Comparison of ENCODE assay signal across 17 cellular contexts in genomic region chr16:78522327-78522726, GRCh38.
DNase-seq lines count a peak whose midpoint lies in the region; ATAC-seq and TF ChIP-seq lines count a peak whose summit lies in the region.
"Had no signal": no experiment of that assay in that cellular context is flagged by ENCODE, and none has a peak within 500 bp of the region (broad histone marks: within the 10 kb centered on the region; RNA-seq: fewer than 3 reads in every experiment).

No MANE protein-coding gene starts in this region.

- intact Hi-C loops in Right ventricle myocardium inferior (cut with DNase I) = no loop called here

- DNase-seq in SHP77 (lab: John Stamatoyannopoulos, UW) (peak; percentile 61 to 79), HuH-7 (ENCODE audit: low spot score) (no peak), GM13977 (ENCODE audit: low spot score) (no peak), Right ventricle myocardium inferior (ENCODE audit: missing footprints) (no peak)
- DNase-seq: activated CD4-positive, alpha-beta T cell treated with anti-CD3 and anti-CD28 coated beads for 48 hours; activated naive CD8-positive, alpha-beta T cell treated with anti-CD3 and anti-CD28 coated beads, Interleukin-2, amount 10 ng/mL, durations not matched to agents 7 days and 5 days; activated T-cell treated with anti-CD3 and anti-CD28 coated beads, Interleukin-2, amount 50 U/mL, for 4 hours; effector CD8-positive, alpha-beta T cell; hypothalamus; NCI-H187; NCI-H774; uterus had no signal

- in situ Hi-C loops in GM13977 (cut with MboI; ENCODE audit: low pct_unique_long_range_greater_than_20kb, low sequenced_read_pairs, unreplicated experiment) = loop anchor here (25.0 kb wide), 1 partner anchor 1090 kb away; the partner anchor contains the start of gene MAF

- no peak for TF ChIP-seq CTCF in GM13977 (IDR thresholded peaks at IDR 0.05; ENCODE audit: extremely low read depth, insufficient read depth, missing control alignments)

- ATAC-seq in GM18511 (IDR thresholded peaks at IDR 0.05; ENCODE audit: unreplicated experiment) (peak; percentile 90), GM19452 (IDR thresholded peaks at IDR 0.05; ENCODE audit: unreplicated experiment) (peak; percentile 90), HG03139 (IDR thresholded peaks at IDR 0.05; ENCODE audit: unreplicated experiment) (peak; percentile 73), GM21576 (IDR thresholded peaks at IDR 0.05; ENCODE audit: unreplicated experiment) (no peak), Right ventricle myocardium inferior (no peak)
- ATAC-seq: activated T-cell treated with anti-CD3 and anti-CD28 coated beads, Interleukin-2, amount 50 U/mL, for 4 hours; left lobe of liver had no signal

Comparison
In these comparisons a context has a peak if more than half of its experiments do, and no peak if none do; other contexts are left out.
1. ATAC-seq: peak in GM18511 (single experiment), GM19452 (single experiment) and HG03139 (single experiment); none in GM21576 (single experiment) and Right ventricle myocardium inferior (single experiment).
2. DNase-seq: peak in SHP77 (2 of 2); none in HuH-7 (single experiment), GM13977 (single experiment) and Right ventricle myocardium inferior (single experiment).